In the genomic region with DNA sequence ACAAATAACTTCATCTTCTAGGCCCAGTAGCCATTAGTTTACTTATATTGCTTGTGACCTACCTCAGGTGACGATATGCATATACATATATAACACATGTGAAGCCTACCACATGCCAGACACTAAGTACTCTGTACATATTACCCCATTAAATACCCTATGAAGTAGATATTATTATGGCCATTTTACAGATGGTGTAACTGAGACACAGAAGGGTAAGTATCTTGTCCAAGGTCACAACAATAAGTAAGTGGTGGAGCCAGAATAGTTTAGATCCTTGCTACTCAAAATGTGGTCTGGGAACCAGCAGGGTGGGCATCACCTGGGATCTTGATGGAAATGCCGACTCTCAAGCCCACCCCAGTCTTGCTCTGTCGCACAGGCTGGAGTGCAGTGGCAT, we compare ENCODE assay signal across 21 cellular contexts.
"Had no signal": no experiment of that assay in that cellular context is flagged by ENCODE, and none has a peak within 500 bp of the region (broad histone marks: within the 10 kb centered on the region; RNA-seq: fewer than 3 reads in every experiment).

No MANE protein-coding gene starts in this region.

- H3K27me3 ChIP-seq: brain microvascular endothelial cell, SJCRH30 had no signal

- H3K27ac ChIP-seq: brain microvascular endothelial cell, SJCRH30, SK-N-MC had no signal

- FAIRE-seq: TTC549 had no signal

- H3K36me3 ChIP-seq: brain microvascular endothelial cell, SJCRH30 had no signal

- H3K9me3 ChIP-seq: SJCRH30 had no signal

- H3K4me3 ChIP-seq: SJCRH30, SK-N-MC had no signal

- DNase-seq: activated CD4-positive, alpha-beta memory T cell treated with anti-CD3 and anti-CD28 coated beads for 36 hours; activated CD4-positive, alpha-beta T cell treated with anti-CD3 and anti-CD28 coated beads for 4 hours; activated CD4-positive, alpha-beta T cell treated with anti-CD3 and anti-CD28 coated beads, Interleukin-2, amount 50 U/mL, for 1 hour; activated CD8-positive, alpha-beta memory T cell treated with anti-CD3 and anti-CD28 coated beads, Interleukin-2, amount 50 U/mL, for 4 hours; activated gamma-delta T cell treated with Interleukin-2 at 50 U/mL for 16 hours; activated naive CD4-positive, alpha-beta T cell treated with anti-CD3 and anti-CD28 coated beads for 36 hours; activated naive CD8-positive, alpha-beta T cell treated with anti-CD3 and anti-CD28 coated beads, Interleukin-2, amount 50 U/mL, for 24 hours; activated T-cell treated with anti-CD3 and anti-CD28 coated beads for 4 hours; activated T-cell treated with anti-CD3 and anti-CD28 coated beads, Interleukin-2, amount 50 U/mL, for 4 hours; anterior cingulate cortex; brain microvascular endothelial cell; central memory CD4-positive, alpha-beta T cell; NCI-H1105; NCI-H2081 treated with DMSO at 0.1 percent for 48 hours; NCI-H226; NCI-H446 treated with DMSO at 0.1 percent for 48 hours; NCI-H524; SHP77; SJCRH30 had no signal

- H3K4me1 ChIP-seq: SJCRH30 had no signal
